Comparison of ENCODE assay signal across 1 cellular context in the genomic region with DNA sequence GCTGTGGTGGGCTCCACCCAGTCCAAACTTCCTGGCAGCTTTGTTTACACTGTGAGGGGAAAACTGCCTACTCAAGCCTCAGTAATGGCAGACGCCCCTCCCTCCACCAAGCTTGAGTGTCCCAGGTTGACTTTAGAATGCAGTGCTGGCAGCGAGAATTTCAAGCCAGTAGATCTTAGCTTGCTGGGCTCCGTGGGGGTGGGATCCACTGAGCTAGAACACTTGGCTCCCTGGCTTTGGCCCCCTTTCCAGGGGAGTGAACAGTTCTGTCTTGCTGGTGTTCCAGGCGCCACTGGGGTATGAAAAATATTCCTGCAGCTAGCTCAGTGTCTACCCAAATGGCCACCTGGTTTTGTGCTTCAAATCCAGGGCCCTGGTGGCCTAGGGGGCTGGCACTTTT. TPM values are rescaled to one million over a fixed set of nuclear protein-coding genes. Genes with fewer than 3 reads are reported as not detected.
"Had no signal": no experiment of that assay in that cellular context is flagged by ENCODE, and none has a peak within 500 bp of the region (broad histone marks: within the 10 kb centered on the region; RNA-seq: fewer than 3 reads in every experiment).

No MANE protein-coding gene starts in this region.

RNA-seq across cellular contexts. Expression of a gene that starts 49.6 kb away (rescaled TPM):
- total RNA-seq: SK-MEL-5 had no signal
